ENCODE assay signal across 23 cellular contexts in the genomic region with DNA sequence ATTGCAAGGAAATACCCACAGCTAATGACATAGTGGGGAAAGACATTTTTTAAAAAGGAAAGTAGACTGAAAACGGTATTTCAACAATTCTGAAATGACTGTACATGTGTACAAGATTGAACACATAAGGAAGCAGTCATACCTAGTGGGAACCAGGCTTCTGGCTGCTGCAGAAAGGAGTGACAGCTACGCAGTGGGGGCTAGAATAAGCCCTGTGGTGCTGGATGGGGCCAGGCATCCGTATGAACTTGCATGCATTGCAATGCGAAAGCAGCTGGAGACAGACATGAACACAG. TPM values are rescaled to one million over a fixed set of nuclear protein-coding genes. Genes with fewer than 3 reads are reported as not detected.
DNase-seq lines count a peak whose midpoint lies in the region; ATAC-seq and TF ChIP-seq lines count a peak whose summit lies in the region.
"Had no signal": no experiment of that assay in that cellular context is flagged by ENCODE, and none has a peak within 500 bp of the region (broad histone marks: within the 10 kb centered on the region; RNA-seq: fewer than 3 reads in every experiment).

No MANE protein-coding gene starts in this region.

- CTCF ChIA-PET in mammary epithelial cell (lab: Charles Lee; ENCODE audit: low non-redundant PET) = no interaction called here

- H3K9me3 ChIP-seq in mammary epithelial cell (replicated peaks; ENCODE audit: insufficient read depth, low read length) = no peaks in the 10 kb centered on the region
- H3K9me3 ChIP-seq: BLaER1, sigmoid colon had no signal

- in situ Hi-C loops in mammary epithelial cell (cut with MboI; ENCODE audit: low sequenced_read_pairs in 2 of 2) = no loop called here

- BruUV-seq in mammary epithelial cell (replicated peaks; lab: Mats Ljungman, UMichigan) = no TSS peak

- H3K27me3 ChIP-seq in mammary epithelial cell (ENCODE audit: insufficient read depth, low read length) = no peaks in the 10 kb centered on the region
- H3K27me3 ChIP-seq: BLaER1, sigmoid colon had no signal

- H2AFZ ChIP-seq in mammary epithelial cell (ENCODE audit: low read depth, low read length) = no peak overlapping the region

- H3K36me3 ChIP-seq in mammary epithelial cell (ENCODE audit: insufficient read depth, low read length) = no peaks in the 10 kb centered on the region
- H3K36me3 ChIP-seq: BLaER1, sigmoid colon had no signal

- H3K4me2 ChIP-seq in mammary epithelial cell (ENCODE audit: insufficient read depth, low read depth, low read length) = no peak overlapping the region

- no peaks in the 10 kb centered on the region for H4K20me1 ChIP-seq in mammary epithelial cell (ENCODE audit: insufficient read depth, low read length)
- H4K20me1 ChIP-seq: BLaER1 had no signal

- H3K4me3 ChIP-seq in mammary epithelial cell (replicated peaks in 1 of 3; ENCODE audit: insufficient read depth in 1 of 3, low read depth in 2 of 3, low read length in 3 of 3) = no peak overlapping the region
- H3K4me3 ChIP-seq: BLaER1, sigmoid colon had no signal

- DNase-seq in mammary epithelial cell (no peak), NCI-H1092 (lab: John Stamatoyannopoulos, UW) (no peak), OCI-M2 (lab: John Stamatoyannopoulos, UW; ENCODE audit: unreplicated experiment) (no peak), medulla oblongata (ENCODE audit: extremely low spot score) (no peak)
- DNase-seq: activated CD8-positive, alpha-beta T cell treated with anti-CD3 and anti-CD28 coated beads for 36 hours; activated naive CD8-positive, alpha-beta T cell treated with anti-CD3 and anti-CD28 coated beads, Interleukin-2, amount 50 U/mL, for 24 hours; erythroblast; HFFc6; hippocampal formation; left ventricle myocardium superior; NCI-H1436 treated with DMSO at 0.1 percent for 48 hours; NCI-H526 treated with DMSO at 0.1 percent for 48 hours; sigmoid colon; substantia nigra; T1000 had no signal

- ATAC-seq in GM18520 (IDR thresholded peaks at IDR 0.05; ENCODE audit: unreplicated experiment) (peak; percentile 71), GM19468 (IDR thresholded peaks at IDR 0.05; ENCODE audit: extremely low read depth, unreplicated experiment) (peak; percentile 72), HG02870 (IDR thresholded peaks at IDR 0.05; ENCODE audit: unreplicated experiment) (peak; percentile 88), HG03460 (IDR thresholded peaks at IDR 0.05; ENCODE audit: unreplicated experiment) (peak; percentile 60)
- ATAC-seq: activated CD8-positive, alpha-beta T cell treated with anti-CD3 and anti-CD28 coated beads for 36 hours; activated naive CD8-positive, alpha-beta T cell treated with anti-CD3 and anti-CD28 coated beads, Interleukin-2, amount 50 U/mL, for 24 hours; left ventricle myocardium superior had no signal

- 50% methylated on average over 4 of the region's 4 CpGs for WGBS in mammary epithelial cell (ENCODE audit: low coverage, missing lambda C conversion rate)

- dilution Hi-C loops in mammary epithelial cell (cut with HindIII; ENCODE audit: low sequenced_read_pairs) = no loop called here

- no peaks in the 10 kb centered on the region for H3K4me1 ChIP-seq in mammary epithelial cell (ENCODE audit: insufficient read depth, low read length)

- no peak for TF ChIP-seq CTCF in mammary epithelial cell (conservative IDR thresholded peaks at IDR 0.05 in 1 of 2, IDR thresholded peaks at IDR 0.05 in 1 of 2; ENCODE audit: extremely low read depth in 1 of 2, insufficient read depth in 1 of 2, low read depth in 1 of 2, low read length in 2 of 2)

- no peak overlapping the region for H3K9ac ChIP-seq in mammary epithelial cell (ENCODE audit: insufficient read depth, low read length)
- H3K9ac ChIP-seq: BLaER1 had no signal

- no peaks in the 10 kb centered on the region for H3K79me2 ChIP-seq in mammary epithelial cell (ENCODE audit: insufficient read depth, low read length)

- H3K27ac ChIP-seq in mammary epithelial cell (ENCODE audit: insufficient read depth, low read depth, low read length) = no peak overlapping the region
- H3K27ac ChIP-seq: BLaER1, RWPE1, sigmoid colon had no signal

- intact Hi-C loops in mammary epithelial cell (cut with micrococcal nuclease) = no loop called here

RNA-seq across cellular contexts. Expression of a gene that starts 54.9 kb away (rescaled TPM):
- total RNA-seq in mammary epithelial cell = not detected
- polyA plus RNA-seq in mammary epithelial cell = not detected
- not detected for polyA minus RNA-seq in mammary epithelial cell
- total RNA-seq: activated CD8-positive, alpha-beta T cell treated with anti-CD3 and anti-CD28 coated beads for 36 hours; HFFc6; left ventricle myocardium superior; natural killer cell treated with Interleukin-12 subunit alpha and Interleukin-12 subunit beta and Interleukin-15 and Interleukin-18, amount 100 ng/mL, for 72 hours; sigmoid colon had no signal
- polyA plus RNA-seq: IgD-negative memory B cell had no signal
